Comparison of ENCODE assay signal across 1 cellular context in genomic region chr22:20763630-20764029, GRCh38.
TF ChIP-seq lines count a peak whose summit lies in the region.

No MANE protein-coding gene starts in this region.

TF ChIP-seq in K562, 482 proteins besides CTCF, POLR2A, EP300 and RAD21 (continued from another document):
- TF ChIP-seq ARID4B (CRISPR knock-in tag; IDR thresholded peaks at IDR 0.05) = 0 out of 2 replicates have a peak, but pooled peaks have one; percentile 50
- TF ChIP-seq, protein P1, sequence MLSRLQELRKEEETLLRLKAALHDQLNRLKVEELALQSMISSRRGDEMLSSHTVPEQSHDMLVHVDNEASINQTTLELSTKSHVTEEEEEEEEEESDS (CRISPR knock-in tag; IDR thresholded peaks at IDR 0.05) = peak; percentile 16; the same call in 1 of the 2 replicates
